ENCODE assay signal across 28 cellular contexts in the genomic region with DNA sequence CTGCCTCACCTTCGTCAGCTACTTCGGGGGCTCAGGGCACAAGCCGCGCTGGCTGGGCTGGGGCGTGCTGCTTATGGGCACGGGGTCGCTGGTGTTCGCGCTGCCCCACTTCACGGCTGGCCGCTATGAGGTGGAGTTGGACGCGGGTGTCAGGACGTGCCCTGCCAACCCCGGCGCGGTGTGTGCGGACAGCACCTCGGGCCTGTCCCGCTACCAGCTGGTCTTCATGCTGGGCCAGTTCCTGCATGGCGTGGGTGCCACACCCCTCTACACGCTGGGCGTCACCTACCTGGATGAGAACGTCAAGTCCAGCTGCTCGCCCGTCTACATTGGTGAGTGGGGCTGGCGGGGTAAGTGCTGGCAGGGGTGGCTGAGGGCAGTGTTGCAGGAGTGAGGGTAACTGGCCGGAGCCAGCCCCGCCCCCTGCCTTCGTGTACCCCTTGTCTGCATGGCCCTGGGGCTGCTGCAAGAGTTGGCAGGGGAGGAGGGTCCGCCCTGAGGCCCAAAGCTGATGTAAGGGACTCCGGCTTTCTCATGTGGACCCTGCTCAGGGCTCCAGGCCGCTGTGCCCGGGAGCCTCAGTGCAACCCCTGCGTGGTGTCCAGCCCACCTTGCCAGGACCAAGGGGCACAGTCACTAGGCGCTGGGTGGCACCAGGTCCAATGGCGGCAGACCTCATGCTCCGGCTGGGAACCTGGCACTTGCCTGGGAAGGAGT. TPM values are rescaled to one million over a fixed set of nuclear protein-coding genes. Genes with fewer than 3 reads are reported as not detected.
"Had no signal": no experiment of that assay in that cellular context is flagged by ENCODE, and none has a peak within 500 bp of the region (broad histone marks: within the 10 kb centered on the region; RNA-seq: fewer than 3 reads in every experiment).

No MANE protein-coding gene starts in this region.

- H3K4me2 ChIP-seq: neural progenitor cell had no signal

- H3K27ac ChIP-seq: left lung, neural progenitor cell, pancreas, prostate gland, sigmoid colon, spleen, thoracic aorta, tibial artery, uterus had no signal

- H3K9ac ChIP-seq: neural progenitor cell had no signal

- H3K4me3 ChIP-seq: left lung, lung, neural progenitor cell, pancreas, prostate gland, sigmoid colon, spleen, suprapubic skin, thoracic aorta, tibial artery, uterus had no signal

- H3K36me3 ChIP-seq: neural progenitor cell, pancreas, prostate gland, sigmoid colon, suprapubic skin, thoracic aorta, tibial artery, uterus had no signal

- H3K9me3 ChIP-seq: left lung, pancreas, prostate gland, sigmoid colon, spleen, suprapubic skin, thoracic aorta, tibial artery, uterus had no signal

- H2AFZ ChIP-seq: neural progenitor cell had no signal

- H3K4me1 ChIP-seq: neural progenitor cell had no signal

- FAIRE-seq: islet of Langerhans, kidney, pancreas, small intestine had no signal

- ATAC-seq: left colon; left lung; natural killer cell; pancreas; right cardiac atrium; stimulated activated effector memory CD8-positive, alpha-beta T cell treated with anti-CD3 and anti-CD28 coated beads, Interleukin-12 subunit alpha, Interleukin-12 subunit beta, amount 100 ng/mL, for 72 hours had no signal

- H3K27me3 ChIP-seq: pancreas, sigmoid colon, spleen, suprapubic skin, uterus had no signal

- DNase-seq: hippocampal formation; immature natural killer cell; kidney; left colon; mesendoderm; naive B cell; natural killer cell; nephron progenitor cell; posterior cingulate gyrus; retina; sigmoid colon; small intestine; spleen; stimulated activated CD4-positive, alpha-beta T cell treated with anti-CD3 and anti-CD28 coated beads, Interleukin-4, amount 100 ng/mL, for 24 hours; stimulated activated naive CD4-positive, alpha-beta T cell; tibial artery; uterus had no signal

RNA-seq across cellular contexts. Expression of gene NTSR1, which starts 51.6 kb away (rescaled TPM):
- total RNA-seq: thoracic aorta, ureter, uterus had no signal
- polyA plus RNA-seq: immature natural killer cell, right cardiac atrium had no signal
